8 cellular contexts compared by ENCODE assay signal in genomic region chr1:32073387-32074229, GRCh38. TPM values are rescaled to one million over a fixed set of nuclear protein-coding genes. Genes with fewer than 3 reads are reported as not detected.
DNase-seq lines count a peak whose midpoint lies in the region; ATAC-seq, FAIRE-seq and TF ChIP-seq lines count a peak whose summit lies in the region.

No MANE protein-coding gene starts in this region.

- H3K9ac ChIP-seq in BLaER1 treated with 17β-estradiol and CSF1 and Interleukin-3, amounts not matched to agents 10 nM and 100 nM, result peak overlapping the region; percentile 69 to 97 (median 90)
- H3K9ac ChIP-seq in keratinocyte (ENCODE audit: control insufficient read depth, extremely low read depth, insufficient read depth, low read length), result peak overlapping the region; percentile 75

- peaks cover 10% of the 10 kb centered on the region for H3K36me3 Mint-ChIP-seq in activated naive CD8-positive, alpha-beta T cell treated with anti-CD3 and anti-CD28 coated beads, Interleukin-2, amount 50 U/mL, for 24 hours (ENCODE audit: low read depth)

- H3K27ac Mint-ChIP-seq in activated naive CD8-positive, alpha-beta T cell treated with anti-CD3 and anti-CD28 coated beads, Interleukin-2, amount 50 U/mL, for 24 hours, result peak overlapping the region; percentile 96

- H3K4me1 ChIP-seq in BLaER1 treated with 17β-estradiol and CSF1 and Interleukin-3, amounts not matched to agents 10 nM and 100 nM, result peaks cover 61 to 85% (median 78%) of the 10 kb centered on the region in 10 experiments
- H3K4me1 ChIP-seq in HEK293 (ENCODE audit: control insufficient read depth, insufficient read depth, low read length) (no peaks in the 10 kb centered on the region), keratinocyte (ENCODE audit: control insufficient read depth, extremely low read depth, insufficient read depth, low read length) (peaks cover 17% of the 10 kb centered on the region), thoracic aorta (ENCODE audit: control insufficient read depth in 1 of 2, low read depth in 2 of 2) (peaks cover 15 to 30% of the 10 kb centered on the region in 2 donors)

- H3K27ac ChIP-seq in BLaER1 treated with 17β-estradiol and CSF1 and Interleukin-3, amounts not matched to agents 10 nM and 100 nM, result peak overlapping the region; percentile 69 to 99 (median 97)
- H3K27ac ChIP-seq in HEK293 (ENCODE audit: extremely low read depth, low read depth, low read length) (no peak overlapping the region), keratinocyte (ENCODE audit: control insufficient read depth, insufficient read depth, low read length) (peak overlapping the region; percentile 39), thoracic aorta (peak overlapping the region; percentile 81 to 94)

- H3K4me3 ChIP-seq in BLaER1 treated with 17β-estradiol and CSF1 and Interleukin-3, amounts not matched to agents 10 nM and 100 nM, result peak overlapping the region; percentile 57 to 82 (median 72)
- H3K4me3 ChIP-seq in HEK293 (ENCODE audit: low read depth, low read length), result peak overlapping the region; percentile 92
- peak overlapping the region; percentile 75 to 80 (median 75) for H3K4me3 ChIP-seq in keratinocyte (ENCODE audit: control insufficient read depth in 2 of 3, extremely low read depth in 1 of 3, insufficient read depth in 2 of 3, low read depth in 1 of 3, low read length in 3 of 3)
- H3K4me3 ChIP-seq in thoracic aorta, result peak overlapping the region; percentile 85

- FAIRE-seq in keratinocyte (lab: Jason Lieb, UNC), result no peak

- POLR2A ChIA-PET in HEK293 (lab: Yijun Ruan, JAX), result interaction anchor here (0.6 to 3.6 kb wide), 30 partner anchors 9 to 263 kb away, joined by 3 to 33 read pairs (median 4); partner anchors contain the start of genes DCDC2B, HDAC1, IQCC and KHDRBS1

- ATAC-seq in activated naive CD8-positive, alpha-beta T cell treated with anti-CD3 and anti-CD28 coated beads, Interleukin-2, amount 50 U/mL, for 24 hours, result no peak
- peak; percentile 17 for ATAC-seq in thoracic aorta (ENCODE audit: insufficient number of reproducible peaks, low FRiP score, low read depth)

- H3K4me2 ChIP-seq in BLaER1 treated with 17β-estradiol and CSF1 and Interleukin-3, amounts not matched to agents 10 nM and 100 nM, result peak overlapping the region; percentile 83 to 95 (median 88)
- peak overlapping the region; percentile 94 for H3K4me2 ChIP-seq in keratinocyte (ENCODE audit: control insufficient read depth, extremely low read depth, insufficient read depth, low read depth, low read length)

- H3K9me3 Mint-ChIP-seq in activated naive CD8-positive, alpha-beta T cell treated with anti-CD3 and anti-CD28 coated beads, Interleukin-2, amount 50 U/mL, for 24 hours, result no peaks in the 10 kb centered on the region

- peak overlapping the region; percentile 42 for H2AFZ ChIP-seq in keratinocyte (ENCODE audit: control insufficient read depth, low read length)

- dilution Hi-C loops in keratinocyte (cut with MboI; ENCODE audit: extremely low pct_ligation_motif_present, low sequenced_read_pairs), result no loop called here

- CTCF ChIA-PET in HEK293 (lab: Yijun Ruan, JAX), result interaction anchor here (0.6 to 3.7 kb wide), 14 partner anchors 9 to 635 kb away, joined by 3 to 14 read pairs (median 4); partner anchors contain the start of genes KPNA6 and TXLNA

- no peak for DNase-seq in activated naive CD8-positive, alpha-beta T cell treated with anti-CD3 and anti-CD28 coated beads, Interleukin-2, amount 50 U/mL, for 24 hours
- no peak for DNase-seq in keratinocyte (ENCODE audit: low read depth, low spot score)
- DNase-seq in thoracic aorta (ENCODE audit: low spot score), result no peak
- DNase-seq in NCI-H446 treated with DMSO at 0.1 percent for 48 hours (lab: John Stamatoyannopoulos, UW), result no peak
- DNase-seq in GM20000 (ENCODE audit: low spot score), result no peak
- no peak for DNase-seq in SKM-1 treated with dmso at 0.1 percent for 144 hours (lab: John Stamatoyannopoulos, UW; ENCODE audit: unreplicated experiment)

- H3K4me1 Mint-ChIP-seq in activated naive CD8-positive, alpha-beta T cell treated with anti-CD3 and anti-CD28 coated beads, Interleukin-2, amount 50 U/mL, for 24 hours, result peaks cover 29% of the 10 kb centered on the region

- H3K27me3 ChIP-seq in BLaER1 treated with 17β-estradiol and CSF1 and Interleukin-3, amounts not matched to agents 10 nM and 100 nM, result no peaks in the 10 kb centered on the region
- H3K27me3 ChIP-seq in keratinocyte (ENCODE audit: control insufficient read depth, extremely low read depth, insufficient read depth, low read length) (no peaks in the 10 kb centered on the region), thoracic aorta (replicated peaks; ENCODE audit: insufficient read depth) (no peaks in the 10 kb centered on the region)

- H3K4me3 Mint-ChIP-seq in activated naive CD8-positive, alpha-beta T cell treated with anti-CD3 and anti-CD28 coated beads, Interleukin-2, amount 50 U/mL, for 24 hours, result peak overlapping the region; percentile 91

- no peaks in the 10 kb centered on the region for H3K27me3 Mint-ChIP-seq in activated naive CD8-positive, alpha-beta T cell treated with anti-CD3 and anti-CD28 coated beads, Interleukin-2, amount 50 U/mL, for 24 hours

- peaks cover 0 to 45% (median 40%) of the 10 kb centered on the region in 11 experiments; a peak in 17 of 22 replicates for H4K20me1 ChIP-seq in BLaER1 treated with 17β-estradiol and CSF1 and Interleukin-3, amounts not matched to agents 10 nM and 100 nM
- no peaks in the 10 kb centered on the region for H4K20me1 ChIP-seq in keratinocyte (ENCODE audit: control insufficient read depth, extremely low read depth, insufficient read depth, low read length)

- no peaks in the 10 kb centered on the region for H3K9me3 ChIP-seq in BLaER1 treated with 17β-estradiol and CSF1 and Interleukin-3, amounts not matched to agents 10 nM and 100 nM (replicated peaks in 1 of 11)
- H3K9me3 ChIP-seq in HEK293 (ENCODE audit: control insufficient read depth, insufficient read depth, low read depth, low read length), result no peaks in the 10 kb centered on the region
- H3K9me3 ChIP-seq in keratinocyte (ENCODE audit: control insufficient read depth, low read depth, low read length), result no peaks in the 10 kb centered on the region
- H3K9me3 ChIP-seq in thoracic aorta, result no peaks in the 10 kb centered on the region

- H3K79me2 ChIP-seq in keratinocyte (ENCODE audit: control insufficient read depth, insufficient read depth, low read length), result peaks cover 8% of the 10 kb centered on the region

- no peaks in the 10 kb centered on the region for H3K9me1 ChIP-seq in keratinocyte (ENCODE audit: control insufficient read depth, extremely low read depth, insufficient read depth, low read length)

- TF ChIP-seq CTCF in HEK293 (tag by site-specific recombination; IDR thresholded peaks at IDR 0.05), result no peak; the same call in 1 of the 2 replicates
- no peak for TF ChIP-seq CTCF in keratinocyte (optimal IDR thresholded peaks at IDR 0.05 in 1 of 3, IDR thresholded peaks at IDR 0.05 in 1 of 3, conservative IDR thresholded peaks at IDR 0.05 in 1 of 3; ENCODE audit: extremely low read depth in 1 of 3, insufficient read depth in 2 of 3, low read length in 3 of 3)
- TF ChIP-seq CTCF in thoracic aorta (IDR thresholded peaks at IDR 0.05), result no peak
- no peak for TF ChIP-seq CTCF in GM20000 (IDR thresholded peaks at IDR 0.05; ENCODE audit: extremely low read depth, missing control alignments)

- peaks cover 27 to 42% (median 38%) of the 10 kb centered on the region in 11 experiments for H3K36me3 ChIP-seq in BLaER1 treated with 17β-estradiol and CSF1 and Interleukin-3, amounts not matched to agents 10 nM and 100 nM
- H3K36me3 ChIP-seq in HEK293 (ENCODE audit: control insufficient read depth in 2 of 2, insufficient read depth in 1 of 2, low read length in 2 of 2), result peaks cover 9 to 40% of the 10 kb centered on the region in 2 experiments; a peak in 2 of 3 replicates
- peaks cover 11 to 18% of the 10 kb centered on the region in 2 experiments for H3K36me3 ChIP-seq in keratinocyte (ENCODE audit: control insufficient read depth in 2 of 2, extremely low read depth in 1 of 2, insufficient read depth in 2 of 2, low read length in 2 of 2)
- H3K36me3 ChIP-seq in thoracic aorta, result peaks cover 21% of the 10 kb centered on the region

RNA-seq across cellular contexts. Expression of gene TMEM39B, which starts 0.9 kb away (rescaled TPM):
- 6.8 to 11.7 TPM (median 7.3 TPM) in 3 replicates for polyA plus RNA-seq in keratinocyte
- polyA plus RNA-seq in keratinocyte (2011; ENCODE audit: low read depth), result 1.3 TPM
- polyA plus RNA-seq in keratinocyte (2011; cell fraction: cytosol; rRNA removed), result 5.7 and 8.4 TPM in 2 replicates
- polyA plus RNA-seq in keratinocyte (2011; cell fraction: nucleus; rRNA removed), result 12.8 and 13.9 TPM in 2 replicates
- 6.4 and 12.3 TPM in 2 replicates for polyA plus RNA-seq in keratinocyte (2012; ENCODE audit: low replicate concordance)
- 16.3 to 29.7 TPM (median 16.6 TPM) in 3 replicates for polyA minus RNA-seq in keratinocyte
- 11.7 TPM for polyA minus RNA-seq in keratinocyte (2011; cell fraction: cytosol; rRNA and poly(A)+ RNA removed)
- 6.9 and 9.2 TPM in 2 replicates for polyA minus RNA-seq in keratinocyte (2011; cell fraction: nucleus; rRNA and poly(A)+ RNA removed)
- 1 to 10 TPM; 5.1 to 5.8 TPM for total RNA-seq in thoracic aorta

RNA-seq across cellular contexts. Expression of gene KPNA6, which starts 34.2 kb away (rescaled TPM):
- 34.6 to 43.1 TPM (median 42.6 TPM) in 3 replicates for polyA plus RNA-seq in keratinocyte
- polyA plus RNA-seq in keratinocyte (2011; ENCODE audit: low read depth), result 18.0 TPM
- polyA plus RNA-seq in keratinocyte (2011; cell fraction: cytosol; rRNA removed), result 26.1 and 43.6 TPM in 2 replicates
- polyA plus RNA-seq in keratinocyte (2011; cell fraction: nucleus; rRNA removed), result 49.7 and 51.4 TPM in 2 replicates
- 26.6 and 33.3 TPM in 2 replicates for polyA plus RNA-seq in keratinocyte (2012; ENCODE audit: low replicate concordance)
- polyA minus RNA-seq in keratinocyte, result 59.1 to 66.5 TPM (median 64.1 TPM) in 3 replicates
- 35.1 TPM for polyA minus RNA-seq in keratinocyte (2011; cell fraction: cytosol; rRNA and poly(A)+ RNA removed)
- 38.6 and 67.3 TPM in 2 replicates for polyA minus RNA-seq in keratinocyte (2011; cell fraction: nucleus; rRNA and poly(A)+ RNA removed)
- 10 to 100 TPM; 30.6 to 53.3 TPM for total RNA-seq in thoracic aorta

RNA-seq across cellular contexts. Expression of gene KHDRBS1, which starts 59.9 kb away (rescaled TPM):
- polyA plus RNA-seq in keratinocyte, result 23.1 to 74.9 TPM (median 54.7 TPM) in 3 replicates
- 43.5 TPM for polyA plus RNA-seq in keratinocyte (2011; ENCODE audit: low read depth)
- polyA plus RNA-seq in keratinocyte (2011; cell fraction: cytosol; rRNA removed), result 45.3 and 51.3 TPM in 2 replicates
- 46.3 and 49.5 TPM in 2 replicates for polyA plus RNA-seq in keratinocyte (2011; cell fraction: nucleus; rRNA removed)
- polyA plus RNA-seq in keratinocyte (2012; ENCODE audit: low replicate concordance), result 63.3 and 111 TPM in 2 replicates
- 20.2 to 89.6 TPM (median 38.8 TPM) in 3 replicates for polyA minus RNA-seq in keratinocyte
- polyA minus RNA-seq in keratinocyte (2011; cell fraction: cytosol; rRNA and poly(A)+ RNA removed), result 33.8 TPM
- 18.8 and 30.8 TPM in 2 replicates for polyA minus RNA-seq in keratinocyte (2011; cell fraction: nucleus; rRNA and poly(A)+ RNA removed)
- total RNA-seq in thoracic aorta, result 10 to 100 TPM; 45.5 to 82.6 TPM
